Comparison of ENCODE assay signal across 8 cellular contexts in the genomic region with DNA sequence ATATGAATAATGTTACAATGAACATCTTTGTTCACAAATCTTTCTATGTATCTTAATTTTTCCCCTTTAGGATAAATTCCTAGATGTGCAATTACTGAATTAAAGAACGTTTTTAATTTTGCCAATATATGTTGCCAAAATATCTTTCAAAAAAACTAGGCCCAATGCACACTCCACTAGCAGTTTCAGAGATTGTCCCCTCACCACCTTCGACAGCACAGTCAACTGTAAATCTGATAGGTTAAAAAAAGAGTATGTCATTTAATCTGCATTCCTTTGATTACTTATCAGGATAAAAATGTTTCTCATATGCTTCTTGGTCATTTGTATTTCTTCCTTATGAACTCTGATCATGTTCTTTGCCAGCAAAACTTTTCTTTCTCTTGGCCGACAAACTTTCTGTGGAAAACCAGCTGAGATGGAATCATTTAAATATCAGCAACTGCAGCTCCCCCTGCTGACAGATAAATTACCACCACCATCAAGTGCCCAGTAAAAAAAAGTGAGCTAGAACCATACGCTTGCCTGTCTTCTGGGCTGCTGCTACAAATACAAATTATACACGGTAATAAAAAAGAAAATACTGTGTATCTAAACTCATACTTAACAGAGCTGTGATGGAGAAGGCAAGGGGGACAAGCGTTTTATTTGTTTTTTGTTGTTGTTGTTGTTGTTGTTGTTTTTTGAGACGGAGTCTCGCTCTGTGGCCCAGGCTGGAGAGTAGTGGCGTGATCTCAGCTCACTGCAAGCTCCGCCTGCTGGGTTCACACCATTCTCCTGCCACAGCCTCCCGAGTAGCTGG. TPM values are rescaled to one million over a fixed set of nuclear protein-coding genes. Genes with fewer than 3 reads are reported as not detected.
DNase-seq lines count a peak whose midpoint lies in the region; ATAC-seq, FAIRE-seq and TF ChIP-seq lines count a peak whose summit lies in the region.

No MANE protein-coding gene starts in this region.

- H3K9ac ChIP-seq in OCI-LY3 (ENCODE audit: low read length), result no peak overlapping the region

- no peak for FAIRE-seq in HTR-8/SVneo (lab: Jason Lieb, UNC)

- H3K9me3 ChIP-seq in OCI-LY3 (ENCODE audit: insufficient read depth, low read length), result no peaks in the 10 kb centered on the region

- H3K4me3 ChIP-seq in OCI-LY3 (ENCODE audit: low read length) (no peak overlapping the region), fibroblast of villous mesenchyme (ENCODE audit: low read depth, low read length) (no peak overlapping the region)

- H3K27me3 ChIP-seq in OCI-LY3 (ENCODE audit: low read depth, low read length), result no peaks in the 10 kb centered on the region

- H3K4me2 ChIP-seq in OCI-LY3 (ENCODE audit: low read length), result no peak overlapping the region

- no peaks in the 10 kb centered on the region for H3K4me1 ChIP-seq in OCI-LY3 (ENCODE audit: low read length)

- peaks cover 13% of the 10 kb centered on the region; the same call in 1 of the 2 replicates for H4K20me1 ChIP-seq in OCI-LY3 (ENCODE audit: insufficient read depth, low read length)

- H3K79me2 ChIP-seq in OCI-LY3 (ENCODE audit: low read length), result no peaks in the 10 kb centered on the region; the same call in 1 of the 2 replicates

- H3K27ac ChIP-seq in OCI-LY3 (ENCODE audit: low read length), result no peak overlapping the region

- DNase-seq in COR-L47 (lab: John Stamatoyannopoulos, UW), result peak; percentile 31
- DNase-seq in HTR-8/SVneo (ENCODE audit: insufficient read length, low spot score), result peak; percentile 78
- DNase-seq in activated effector memory CD4-positive, alpha-beta T cell treated with Interleukin-2 at 50 U/mL for 16 hours, result peak; percentile 38
- DNase-seq in fibroblast of villous mesenchyme (ENCODE audit: low read depth), result peak; percentile 90
- peak in 32 of 56 donors; percentile 4 to 87 (median 34) for DNase-seq in nucleus accumbens (lab: John Stamatoyannopoulos, UW)

- ATAC-seq in GM18519 (IDR thresholded peaks at IDR 0.05; ENCODE audit: low FRiP score, unreplicated experiment), result no peak
- ATAC-seq in HG03460 (IDR thresholded peaks at IDR 0.05; ENCODE audit: unreplicated experiment), result no peak

- no peak overlapping the region for H2AFZ ChIP-seq in OCI-LY3 (ENCODE audit: low read depth, low read length)

- peak; percentile 71 for TF ChIP-seq CTCF in OCI-LY3 (IDR thresholded peaks at IDR 0.05; ENCODE audit: low read depth, low read length)
- TF ChIP-seq CTCF in fibroblast of villous mesenchyme (IDR thresholded peaks at IDR 0.05; ENCODE audit: insufficient read depth, low read depth, low read length), result peak; percentile 86

- H3K36me3 ChIP-seq in OCI-LY3 (replicated peaks; ENCODE audit: low read depth, low read length), result peaks cover 13% of the 10 kb centered on the region

RNA-seq across cellular contexts. Expression of a gene that starts 19.6 kb away (rescaled TPM):
- 126 and 171 TPM in 2 replicates for total RNA-seq in fibroblast of villous mesenchyme

Comparison
In these comparisons a context has a peak if more than half of its experiments do, and no peak if none do; other contexts are left out.
1. DNase-seq: peak in every context shown above with its lines; median percentile 90 in fibroblast of villous mesenchyme; 78 in HTR-8/SVneo; 38 in activated effector memory CD4-positive, alpha-beta T cell treated with Interleukin-2 at 50 U/mL for 16 hours; 34 in nucleus accumbens; 31 in COR-L47.